Comparison of ENCODE assay signal across 18 cellular contexts in genomic region chr6:47680056-47680455, GRCh38. TPM values are rescaled to one million over a fixed set of nuclear protein-coding genes. Genes with fewer than 3 reads are reported as not detected.
A peak's percentile ranks its signal among the peaks of the same experiment; 100 is the strongest.
DNase-seq lines count a peak whose midpoint lies in the region; ATAC-seq and TF ChIP-seq lines count a peak whose summit lies in the region.
"Had no signal": no experiment of that assay in that cellular context is flagged by ENCODE, and none has a peak within 500 bp of the region (broad histone marks: within the 10 kb centered on the region; RNA-seq: fewer than 3 reads in every experiment).

No MANE protein-coding gene starts in this region.

- no TSS peak for BruUV-seq in MCF 10A (replicated peaks; lab: Mats Ljungman, UMichigan)

- H3K9me3 ChIP-seq in breast epithelium (no peaks in the 10 kb centered on the region), right atrium auricular region (no peaks in the 10 kb centered on the region)

- POLR2A ChIA-PET in MCF 10A (lab: Yijun Ruan, JAX) = interaction anchor here (0.6 to 1.6 kb wide), 3 partner anchors 9 to 43 kb away, joined by 3 to 9 read pairs (median 4); no protein-coding TSS in a partner anchor

- peaks cover 5% of the 10 kb centered on the region for H3K4me1 Mint-ChIP-seq in MCF 10A (ENCODE audit: insufficient read depth, unreplicated experiment)
- H3K4me1 Mint-ChIP-seq in activated T-cell treated with anti-CD3 and anti-CD28 coated beads, Interleukin-2, amount 50 U/mL, for 4 hours (ENCODE audit: low read depth) = no peaks in the 10 kb centered on the region
- H3K4me1 Mint-ChIP-seq: CD4-positive, CD25-positive, alpha-beta regulatory T cell; GM23338; T-cell had no signal

- no peaks in the 10 kb centered on the region for H3K27me3 Mint-ChIP-seq in MCF 10A (ENCODE audit: insufficient read depth, unreplicated experiment)
- H3K27me3 Mint-ChIP-seq in activated T-cell treated with anti-CD3 and anti-CD28 coated beads, Interleukin-2, amount 50 U/mL, for 4 hours (ENCODE audit: low read depth) = peaks cover 5% of the 10 kb centered on the region
- H3K27me3 Mint-ChIP-seq: CD4-positive, CD25-positive, alpha-beta regulatory T cell had no signal

- H3K27ac ChIP-seq in breast epithelium = no peak overlapping the region
- no peak overlapping the region for H3K27ac ChIP-seq in right atrium auricular region
- H3K27ac ChIP-seq: SK-N-MC had no signal

- no peaks in the 10 kb centered on the region for H3K27me3 ChIP-seq in breast epithelium
- no peaks in the 10 kb centered on the region for H3K27me3 ChIP-seq in right atrium auricular region

- no peak overlapping the region for H3K4me3 Mint-ChIP-seq in MCF 10A (ENCODE audit: unreplicated experiment)
- no peak overlapping the region for H3K4me3 Mint-ChIP-seq in activated T-cell treated with anti-CD3 and anti-CD28 coated beads, Interleukin-2, amount 50 U/mL, for 4 hours
- H3K4me3 Mint-ChIP-seq: CD4-positive, CD25-positive, alpha-beta regulatory T cell; GM23338; T-cell had no signal

- TF ChIP-seq POLR2A in breast epithelium (IDR thresholded peaks at IDR 0.05) = no peak

- H3K4me1 ChIP-seq in breast epithelium = no peaks in the 10 kb centered on the region
- H3K4me1 ChIP-seq in right atrium auricular region = no peaks in the 10 kb centered on the region

- H3K36me3 ChIP-seq in breast epithelium = no peaks in the 10 kb centered on the region
- H3K36me3 ChIP-seq in right atrium auricular region = no peaks in the 10 kb centered on the region

- no peak overlapping the region for H3K27ac Mint-ChIP-seq in MCF 10A (ENCODE audit: low read depth, unreplicated experiment)
- H3K27ac Mint-ChIP-seq: CD4-positive, CD25-positive, alpha-beta regulatory T cell; GM23338; T-cell had no signal

- H3K36me3 Mint-ChIP-seq in MCF 10A (ENCODE audit: insufficient read depth, unreplicated experiment) = no peaks in the 10 kb centered on the region
- H3K36me3 Mint-ChIP-seq in activated T-cell treated with anti-CD3 and anti-CD28 coated beads, Interleukin-2, amount 50 U/mL, for 4 hours (ENCODE audit: insufficient read depth) = no peaks in the 10 kb centered on the region
- H3K36me3 Mint-ChIP-seq: CD4-positive, CD25-positive, alpha-beta regulatory T cell; T-cell had no signal

- TF ChIP-seq CTCF in MCF 10A (IDR thresholded peaks at IDR 0.05; ENCODE audit: unreplicated experiment) = no peak
- TF ChIP-seq CTCF in breast epithelium (IDR thresholded peaks at IDR 0.05) = no peak
- no peak for TF ChIP-seq CTCF in epithelial cell of esophagus (IDR thresholded peaks at IDR 0.05; ENCODE audit: insufficient read depth, low read depth, low read length, missing control alignments)
- no peak for TF ChIP-seq CTCF in right atrium auricular region (IDR thresholded peaks at IDR 0.05)

- no peak for ATAC-seq in GM18858 (IDR thresholded peaks at IDR 0.05; ENCODE audit: unreplicated experiment)
- ATAC-seq in activated T-cell treated with anti-CD3 and anti-CD28 coated beads, Interleukin-2, amount 50 U/mL, for 4 hours = no peak
- no peak for ATAC-seq in HG02884 (IDR thresholded peaks at IDR 0.05; ENCODE audit: unreplicated experiment)
- ATAC-seq: GM23338, K562, Right ventricle myocardium inferior, T-cell had no signal

- no peaks in the 10 kb centered on the region for H3K9me3 Mint-ChIP-seq in MCF 10A (ENCODE audit: unreplicated experiment)
- H3K9me3 Mint-ChIP-seq in activated T-cell treated with anti-CD3 and anti-CD28 coated beads, Interleukin-2, amount 50 U/mL, for 4 hours = no peaks in the 10 kb centered on the region
- H3K9me3 Mint-ChIP-seq: CD4-positive, CD25-positive, alpha-beta regulatory T cell; GM23338; T-cell had no signal

- intact Hi-C loops in MCF 10A (cut with micrococcal nuclease) = no loop called here
- intact Hi-C loops in breast epithelium (cut with DNase I; ENCODE audit: low total_unique reads) = no loop called here

- DNase-seq in MCF 10A (ENCODE audit: unreplicated experiment) = peak; percentile 52
- no peak for DNase-seq in breast epithelium (ENCODE audit: low spot score in 2 of 2)
- peak; percentile 31 for DNase-seq in NCI-H510A (lab: John Stamatoyannopoulos, UW)
- DNase-seq in epithelial cell of esophagus (ENCODE audit: low read depth) = peak; percentile 94
- DNase-seq in right atrium auricular region (ENCODE audit: low spot score) = no peak
- no peak for DNase-seq in activated T-cell treated with anti-CD3 and anti-CD28 coated beads, Interleukin-2, amount 50 U/mL, for 4 hours
- DNase-seq: CD4-positive, CD25-positive, alpha-beta regulatory T cell; NCI-H1048; NCI-H187; NCI-H524; T-cell had no signal

- H3K4me3 ChIP-seq in breast epithelium (no peak overlapping the region), epithelial cell of esophagus (ENCODE audit: low read length) (no peak overlapping the region), right atrium auricular region (no peak overlapping the region)
- H3K4me3 ChIP-seq: GM23338, K562, SK-N-MC had no signal

- CTCF ChIA-PET in MCF 10A (lab: Yijun Ruan, JAX) = interaction anchor here (0.6 to 1.2 kb wide), 4 partner anchors 39 to 1129 kb away, joined by 3 to 4 read pairs (median 3); no protein-coding TSS in a partner anchor

RNA-seq across cellular contexts. Expression of gene ADGRF4, which starts 18.3 kb away (rescaled TPM):
- total RNA-seq in MCF 10A (2022) (1.2 and 4.0 TPM in 2 replicates), breast epithelium (under 1 TPM in 2 of 3 donors, not detected in 1; 0.15 to 0.16 TPM), right atrium auricular region (under 1 TPM in 1 of 2 donors, not detected in 1; 0.86 TPM)
- total RNA-seq in activated T-cell treated with anti-CD3 and anti-CD28 coated beads, Interleukin-2, amount 50 U/mL, for 4 hours = not detected
- total RNA-seq: A673; CD4-positive, CD25-positive, alpha-beta regulatory T cell; GM23338; K562; Right ventricle myocardium inferior; T-cell had no signal

Comparison
In these comparisons a context has a peak if more than half of its experiments do, and no peak if none do; other contexts are left out.
1. DNase-seq: peak in MCF 10A (single experiment), NCI-H510A (single experiment) and epithelial cell of esophagus (single experiment); none in breast epithelium (0 of 2), right atrium auricular region (single experiment) and activated T-cell treated with anti-CD3 and anti-CD28 coated beads, Interleukin-2, amount 50 U/mL, for 4 hours (single experiment).